10 cellular contexts compared by ENCODE assay signal in genomic region chr18:4453712-4454547, GRCh38. TPM values are rescaled to one million over a fixed set of nuclear protein-coding genes. Genes with fewer than 3 reads are reported as not detected.
DNase-seq lines count a peak whose midpoint lies in the region; ATAC-seq, FAIRE-seq and TF ChIP-seq lines count a peak whose summit lies in the region.
"Had no signal": no experiment of that assay in that cellular context is flagged by ENCODE, and none has a peak within 500 bp of the region (broad histone marks: within the 10 kb centered on the region; RNA-seq: fewer than 3 reads in every experiment).

No MANE protein-coding gene starts in this region.

- no peak overlapping the region for H2BK12ac ChIP-seq in H9 (ENCODE audit: insufficient read length, low read depth, low read length)

- H3K23ac ChIP-seq in H9 (ENCODE audit: insufficient read length, low read depth, low read length): no peak overlapping the region

- WGBS in H9 (ENCODE audit: extremely low coverage, insufficient read length, low lambda C conversion rate): no CpG with 5 or more reads among the region's 51 CpGs

- peak overlapping the region; percentile 11 for H3K18ac ChIP-seq in H9 (ENCODE audit: insufficient read length, low read depth, low read length)

- H4K20me1 ChIP-seq in H9 (ENCODE audit: control insufficient read depth, insufficient read depth, insufficient read length): peaks cover 4% of the 10 kb centered on the region

- H3K9ac ChIP-seq in H9 (ENCODE audit: extremely low read depth, insufficient read length, low read length): peak overlapping the region; percentile 39

- peaks cover 16% of the 10 kb centered on the region for H3K23me2 ChIP-seq in H9 (ENCODE audit: insufficient read length, low read depth, low read length, poor library complexity, severe bottlenecking)

- H3K4me2 ChIP-seq in H9 (ENCODE audit: insufficient read depth, insufficient read length, low read length): peak overlapping the region; percentile 100

- no peak overlapping the region for H3K56ac ChIP-seq in H9 (ENCODE audit: insufficient read length, low read depth, low read length)

- TF ChIP-seq CTCF in 22Rv1 (IDR thresholded peaks at IDR 0.05): no peak
- peak; percentile 58 for TF ChIP-seq CTCF in H9 (conservative IDR thresholded peaks at IDR 0.05)
- no peak for TF ChIP-seq CTCF in dorsolateral prefrontal cortex (IDR thresholded peaks at IDR 0.05 in 54 of 56, conservative IDR thresholded peaks at IDR 0.05 in 2 of 56; ENCODE audit: low read depth in 1 of 56, partially characterized antibody in 56 of 56)
- peak; percentile 19 for TF ChIP-seq CTCF in neural crest cell (conservative IDR thresholded peaks at IDR 0.05)

- H3K79me2 ChIP-seq in H9 (ENCODE audit: insufficient read depth, low read length): peaks cover 4% of the 10 kb centered on the region; the same call in 1 of the 2 replicates

- peaks cover 32 to 40% of the 10 kb centered on the region in 2 experiments for H3K4me1 Mint-ChIP-seq in H9
- H3K4me1 Mint-ChIP-seq in neural crest cell: peaks cover 25% of the 10 kb centered on the region

- H4K91ac ChIP-seq in H9 (ENCODE audit: insufficient read length, low read depth, low read length): no peak overlapping the region

- peak overlapping the region; percentile 83 to 89 for H3K4me3 Mint-ChIP-seq in H9
- peak overlapping the region; percentile 93 for H3K4me3 Mint-ChIP-seq in neural crest cell

- no peaks in the 10 kb centered on the region; a peak in 2 of 7 replicates for H3K36me3 Mint-ChIP-seq in H9 (ENCODE audit: insufficient read depth in 1 of 3, low read depth in 3 of 3)
- H3K36me3 Mint-ChIP-seq in neural crest cell (ENCODE audit: low read depth): no peaks in the 10 kb centered on the region

- H2BK5ac ChIP-seq in H9 (ENCODE audit: insufficient read length, low read length): no peak overlapping the region

- peaks cover 13% of the 10 kb centered on the region for H3K27me3 Mint-ChIP-seq in H9 (ENCODE audit: low read depth)
- H3K27me3 Mint-ChIP-seq in neural crest cell (ENCODE audit: low read depth): peaks cover 30% of the 10 kb centered on the region

- H3K27ac ChIP-seq in 22Rv1 (peak overlapping the region; percentile 78), H9 (ENCODE audit: insufficient read length, low read depth, low read length) (no peak overlapping the region), dorsolateral prefrontal cortex (peak overlapping the region in 51 of 59 donors; percentile 8 to 85 (median 64))
- H3K27ac ChIP-seq: C4-2B, WERI-Rb-1 had no signal

- H2AFZ ChIP-seq in H9 (ENCODE audit: low read length): no peak overlapping the region

- H3K14ac ChIP-seq in H9 (ENCODE audit: insufficient read depth, low read length): no peak overlapping the region

- peaks cover 4% of the 10 kb centered on the region; the same call in 1 of the 2 replicates for H3K27me3 ChIP-seq in H9 (ENCODE audit: insufficient read depth, low read length)
- peaks cover 0 to 43% (median 6%) of the 10 kb centered on the region in 45 donors for H3K27me3 ChIP-seq in dorsolateral prefrontal cortex

- peak overlapping the region; percentile 38 to 78 (median 64) for H3K4me3 ChIP-seq in dorsolateral prefrontal cortex

- H4K5ac ChIP-seq in H9 (ENCODE audit: insufficient read length, low read depth, low read length): no peak overlapping the region

- H3K4ac ChIP-seq in H9 (ENCODE audit: low read depth, low read length): no peak overlapping the region

- FAIRE-seq in GM19239 (lab: Jason Lieb, UNC): no peak

- H3K9me3 Mint-ChIP-seq in H9: no peaks in the 10 kb centered on the region
- H3K9me3 Mint-ChIP-seq in neural crest cell: peaks cover 2% of the 10 kb centered on the region

- no peak overlapping the region for H2BK15ac ChIP-seq in H9 (ENCODE audit: low read depth, low read length)

- H3T11ph ChIP-seq in H9 (ENCODE audit: low read length): no peak overlapping the region

- no peaks in the 10 kb centered on the region for H3K9me3 ChIP-seq in H9 (ENCODE audit: control insufficient read depth, low read depth, low read length)

- no peak overlapping the region for H4K8ac ChIP-seq in H9 (replicated peaks; ENCODE audit: insufficient read length, low read depth, low read length)

- H3K79me1 ChIP-seq in H9 (ENCODE audit: insufficient read depth, low read depth, low read length, poor library complexity, severe bottlenecking): no peaks in the 10 kb centered on the region

- H3K4me1 ChIP-seq in H9 (ENCODE audit: insufficient read depth, low read length): peaks cover 15% of the 10 kb centered on the region

- peak; percentile 70 for DNase-seq in H9
- DNase-seq in dorsolateral prefrontal cortex: peak in 6 of 10 donors; percentile 28 to 60 (median 45)
- peak; percentile 54 for DNase-seq in neural crest cell (ENCODE audit: low read depth, low spot score)
- no peak for DNase-seq in NCI-H1105 treated with DMSO at 0.1 percent for 48 hours (lab: John Stamatoyannopoulos, UW)
- DNase-seq in GM19239 (ENCODE audit: insufficient read length, low spot score): no peak
- DNase-seq: WERI-Rb-1 had no signal

- H2BK120ac ChIP-seq in H9 (ENCODE audit: low read depth, low read length, poor library complexity, severe bottlenecking): no peak overlapping the region

- H2BK20ac ChIP-seq in H9 (ENCODE audit: low read depth, low read length, poor library complexity, severe bottlenecking): no peak overlapping the region

- ATAC-seq in GM21717 (IDR thresholded peaks at IDR 0.05; ENCODE audit: unreplicated experiment) (no peak), GM21737 (IDR thresholded peaks at IDR 0.05; ENCODE audit: unreplicated experiment) (no peak)

- no peak overlapping the region for H2AK5ac ChIP-seq in H9 (ENCODE audit: insufficient read length, low read length)

- H3K27ac Mint-ChIP-seq in H9 (peak overlapping the region in 2 of 3 experiments; percentile 0 to 29; a peak in 2 of 7 replicates), neural crest cell (ENCODE audit: unreplicated experiment) (peak overlapping the region; percentile 44)

- intact Hi-C loops in dorsolateral prefrontal cortex (cut with DNase I): no loop called here

RNA-seq across cellular contexts. Expression of gene DLGAP1, which starts 1.2 kb away (rescaled TPM):
- total RNA-seq in H9 (2021) (20.0 and 23.2 TPM in 2 replicates), dorsolateral prefrontal cortex (100 to 1,000 TPM in 119 of 120 experiments, 10 to 100 TPM in 1; 86.8 to 390 (median 281) TPM), neural crest cell (11.5 and 11.7 TPM in 2 replicates)

Comparison
In these comparisons a context has a peak if more than half of its experiments do, and no peak if none do; other contexts are left out.
1. CTCF ChIP-seq: peak in H9 (single experiment) and neural crest cell (single experiment); none in 22Rv1 (single experiment) and dorsolateral prefrontal cortex (0 of 56).
2. DNase-seq: peak in H9 (single experiment), dorsolateral prefrontal cortex (6 of 10) and neural crest cell (single experiment); none in NCI-H1105 treated with DMSO at 0.1 percent for 48 hours (single experiment) and GM19239 (single experiment).